14 cellular contexts compared by ENCODE assay signal in genomic region chr12:115155665-115156645, GRCh38.
DNase-seq lines count a peak whose midpoint lies in the region; FAIRE-seq and TF ChIP-seq lines count a peak whose summit lies in the region.
"Had no signal": no experiment of that assay in that cellular context is flagged by ENCODE, and none has a peak within 500 bp of the region (broad histone marks: within the 10 kb centered on the region; RNA-seq: fewer than 3 reads in every experiment).

No MANE protein-coding gene starts in this region.

- intact Hi-C loops in head of caudate nucleus (cut with DNase I): no loop called here
- intact Hi-C loops in activated CD4-positive, alpha-beta T cell treated with anti-CD3 and anti-CD28 coated beads, Interleukin-2, amount 10 ng/mL, durations not matched to agents 24 days and 14 days (cut with micrococcal nuclease): no loop called here

- H3K4me1 Mint-ChIP-seq in activated CD4-positive, alpha-beta T cell treated with anti-CD3 and anti-CD28 coated beads, Interleukin-2, amount 10 ng/mL, durations not matched to agents 24 days and 14 days: no peaks in the 10 kb centered on the region
- H3K4me1 Mint-ChIP-seq: activated naive CD4-positive, alpha-beta T cell treated with anti-CD3 and anti-CD28 coated beads, Interleukin-2, amount 50 U/mL, for 24 hours had no signal

- H3K4me1 ChIP-seq in keratinocyte (ENCODE audit: control insufficient read depth, extremely low read depth, insufficient read depth, low read length): peaks cover 30% of the 10 kb centered on the region
- H3K4me1 ChIP-seq: BLaER1 treated with 17β-estradiol and CSF1 and Interleukin-3, amounts not matched to agents 10 nM and 100 nM had no signal

- H2AFZ ChIP-seq in keratinocyte (ENCODE audit: control insufficient read depth, low read length): peak overlapping the region; percentile 69

- H3K4me3 ChIP-seq in AG09309 (ENCODE audit: control insufficient read depth, low read depth, low read length) (no peak overlapping the region), keratinocyte (ENCODE audit: control insufficient read depth in 2 of 3, extremely low read depth in 1 of 3, insufficient read depth in 2 of 3, low read depth in 1 of 3, low read length in 3 of 3) (no peak overlapping the region)
- H3K4me3 ChIP-seq: BLaER1 treated with 17β-estradiol and CSF1 and Interleukin-3, amounts not matched to agents 10 nM and 100 nM; thoracic aorta had no signal

- no peaks in the 10 kb centered on the region for H3K9me1 ChIP-seq in keratinocyte (ENCODE audit: control insufficient read depth, extremely low read depth, insufficient read depth, low read length)

- no peaks in the 10 kb centered on the region for H3K36me3 Mint-ChIP-seq in activated CD4-positive, alpha-beta T cell treated with anti-CD3 and anti-CD28 coated beads, Interleukin-2, amount 10 ng/mL, durations not matched to agents 24 days and 14 days (ENCODE audit: low read depth)
- H3K36me3 Mint-ChIP-seq: activated naive CD4-positive, alpha-beta T cell treated with anti-CD3 and anti-CD28 coated beads, Interleukin-2, amount 50 U/mL, for 24 hours had no signal

- no peak overlapping the region for H3K27ac Mint-ChIP-seq in activated CD4-positive, alpha-beta T cell treated with anti-CD3 and anti-CD28 coated beads, Interleukin-2, amount 10 ng/mL, durations not matched to agents 24 days and 14 days
- H3K27ac Mint-ChIP-seq: activated naive CD4-positive, alpha-beta T cell treated with anti-CD3 and anti-CD28 coated beads, Interleukin-2, amount 50 U/mL, for 24 hours had no signal

- DNase-seq in AG09309 (ENCODE audit: low read depth): peak; percentile 98
- peak; percentile 99 for DNase-seq in HT1080 (ENCODE audit: low read depth)
- peak; percentile 73 for DNase-seq in astrocyte of the hippocampus (ENCODE audit: low read depth, low spot score)
- peak; percentile 99 for DNase-seq in keratinocyte (ENCODE audit: low read depth, low spot score)
- no peak for DNase-seq in NCI-H128 (lab: John Stamatoyannopoulos, UW; ENCODE audit: unreplicated experiment)
- DNase-seq in head of caudate nucleus: no peak
- no peak for DNase-seq in activated CD4-positive, alpha-beta T cell treated with anti-CD3 and anti-CD28 coated beads, Interleukin-2, amount 50 U/mL, for 1 hour
- no peak for DNase-seq in activated CD4-positive, alpha-beta T cell treated with anti-CD3 and anti-CD28 coated beads, Interleukin-2, amount 10 ng/mL, durations not matched to agents 24 days and 14 days
- DNase-seq: effector CD4-positive, alpha-beta T cell; NCI-H2029 treated with DMSO at 0.1 percent for 48 hours; retina had no signal

- H3K27ac ChIP-seq in keratinocyte (ENCODE audit: control insufficient read depth, insufficient read depth, low read length): peak overlapping the region; percentile 91
- H3K27ac ChIP-seq: BLaER1 treated with 17β-estradiol and CSF1 and Interleukin-3, amounts not matched to agents 10 nM and 100 nM; thoracic aorta had no signal

- H3K4me2 ChIP-seq in keratinocyte (ENCODE audit: control insufficient read depth, extremely low read depth, insufficient read depth, low read depth, low read length): peak overlapping the region; percentile 58
- H3K4me2 ChIP-seq: BLaER1 treated with 17β-estradiol and CSF1 and Interleukin-3, amounts not matched to agents 10 nM and 100 nM had no signal

- TF ChIP-seq CTCF in AG09309 (IDR thresholded peaks at IDR 0.05; ENCODE audit: control insufficient read depth, insufficient read depth, low read depth, low read length, missing control alignments) (no peak), keratinocyte (optimal IDR thresholded peaks at IDR 0.05 in 1 of 3, IDR thresholded peaks at IDR 0.05 in 1 of 3, conservative IDR thresholded peaks at IDR 0.05 in 1 of 3; ENCODE audit: extremely low read depth in 1 of 3, insufficient read depth in 2 of 3, low read length in 3 of 3) (peak in 1 of 3 experiments; percentile 11)

- peak; percentile 93 for FAIRE-seq in keratinocyte (lab: Jason Lieb, UNC)

- dilution Hi-C loops in keratinocyte (cut with MboI; ENCODE audit: extremely low pct_ligation_motif_present, low sequenced_read_pairs): no loop called here

- no peaks in the 10 kb centered on the region for H4K20me1 ChIP-seq in keratinocyte (ENCODE audit: control insufficient read depth, extremely low read depth, insufficient read depth, low read length)
- H4K20me1 ChIP-seq: BLaER1 treated with 17β-estradiol and CSF1 and Interleukin-3, amounts not matched to agents 10 nM and 100 nM had no signal

- H3K4me3 Mint-ChIP-seq in activated CD4-positive, alpha-beta T cell treated with anti-CD3 and anti-CD28 coated beads, Interleukin-2, amount 10 ng/mL, durations not matched to agents 24 days and 14 days: no peak overlapping the region
- H3K4me3 Mint-ChIP-seq: activated naive CD4-positive, alpha-beta T cell treated with anti-CD3 and anti-CD28 coated beads, Interleukin-2, amount 50 U/mL, for 24 hours had no signal

- no peaks in the 10 kb centered on the region for H3K79me2 ChIP-seq in keratinocyte (ENCODE audit: control insufficient read depth, insufficient read depth, low read length)

- no peaks in the 10 kb centered on the region for H3K27me3 Mint-ChIP-seq in activated CD4-positive, alpha-beta T cell treated with anti-CD3 and anti-CD28 coated beads, Interleukin-2, amount 10 ng/mL, durations not matched to agents 24 days and 14 days
- H3K27me3 Mint-ChIP-seq: activated naive CD4-positive, alpha-beta T cell treated with anti-CD3 and anti-CD28 coated beads, Interleukin-2, amount 50 U/mL, for 24 hours had no signal

- H3K9me3 Mint-ChIP-seq in activated CD4-positive, alpha-beta T cell treated with anti-CD3 and anti-CD28 coated beads, Interleukin-2, amount 10 ng/mL, durations not matched to agents 24 days and 14 days: no peaks in the 10 kb centered on the region
- H3K9me3 Mint-ChIP-seq: activated naive CD4-positive, alpha-beta T cell treated with anti-CD3 and anti-CD28 coated beads, Interleukin-2, amount 50 U/mL, for 24 hours had no signal

- H3K9me3 ChIP-seq in keratinocyte (ENCODE audit: control insufficient read depth, low read depth, low read length): no peaks in the 10 kb centered on the region
- H3K9me3 ChIP-seq: BLaER1 treated with 17β-estradiol and CSF1 and Interleukin-3, amounts not matched to agents 10 nM and 100 nM; thoracic aorta had no signal

- peak overlapping the region; percentile 52 for H3K9ac ChIP-seq in keratinocyte (ENCODE audit: control insufficient read depth, extremely low read depth, insufficient read depth, low read length)
- H3K9ac ChIP-seq: BLaER1 treated with 17β-estradiol and CSF1 and Interleukin-3, amounts not matched to agents 10 nM and 100 nM had no signal

- H3K27me3 ChIP-seq in keratinocyte (ENCODE audit: control insufficient read depth, extremely low read depth, insufficient read depth, low read length): no peaks in the 10 kb centered on the region
- H3K27me3 ChIP-seq: BLaER1 treated with 17β-estradiol and CSF1 and Interleukin-3, amounts not matched to agents 10 nM and 100 nM had no signal

- H3K36me3 ChIP-seq in keratinocyte (ENCODE audit: control insufficient read depth in 2 of 2, extremely low read depth in 1 of 2, insufficient read depth in 2 of 2, low read length in 2 of 2): no peaks in the 10 kb centered on the region
- H3K36me3 ChIP-seq: BLaER1 treated with 17β-estradiol and CSF1 and Interleukin-3, amounts not matched to agents 10 nM and 100 nM; thoracic aorta had no signal

Comparison
In these comparisons a context has a peak if more than half of its experiments do, and no peak if none do; other contexts are left out.
1. DNase-seq: peak in AG09309 (single experiment), HT1080 (single experiment), astrocyte of the hippocampus (single experiment) and keratinocyte (single experiment); none in NCI-H128 (single experiment), head of caudate nucleus (0 of 42), activated CD4-positive, alpha-beta T cell treated with anti-CD3 and anti-CD28 coated beads, Interleukin-2, amount 50 U/mL, for 1 hour (single experiment) and activated CD4-positive, alpha-beta T cell treated with anti-CD3 and anti-CD28 coated beads, Interleukin-2, amount 10 ng/mL, durations not matched to agents 24 days and 14 days (single experiment).